ENCODE assay signal across 15 cellular contexts in genomic region chr18:60123031-60123430, GRCh38.
"Had no signal": no experiment of that assay in that cellular context is flagged by ENCODE, and none has a peak within 500 bp of the region (broad histone marks: within the 10 kb centered on the region; RNA-seq: fewer than 3 reads in every experiment).

No MANE protein-coding gene starts in this region.

- H3K4me3 Mint-ChIP-seq: natural killer cell, neural crest cell had no signal

- H3K4me1 Mint-ChIP-seq: natural killer cell, neural crest cell had no signal

- H3K27ac Mint-ChIP-seq: natural killer cell had no signal

- DNase-seq: cortex of kidney; effector memory CD4-positive, alpha-beta T cell; natural killer cell; right cardiac atrium; small intestine; stimulated activated CD4-positive, alpha-beta T cell treated with anti-CD3 and anti-CD28 coated beads, Interleukin-12 subunit alpha, Interleukin-12 subunit beta, amount 100 ng/mL, for 4 hours; stimulated activated naive CD4-positive, alpha-beta T cell; stomach; tibial artery; upper lobe of left lung; uterus had no signal

- H3K9me3 Mint-ChIP-seq: natural killer cell had no signal

- ATAC-seq: esophagus mucosa, gastroesophageal sphincter, natural killer cell, right cardiac atrium had no signal

- H3K36me3 Mint-ChIP-seq: natural killer cell had no signal

- H3K27ac ChIP-seq: gastroesophageal sphincter, stomach, suprapubic skin, tibial artery, upper lobe of left lung, uterus had no signal
